1 cellular context compared by ENCODE assay signal in the genomic region with DNA sequence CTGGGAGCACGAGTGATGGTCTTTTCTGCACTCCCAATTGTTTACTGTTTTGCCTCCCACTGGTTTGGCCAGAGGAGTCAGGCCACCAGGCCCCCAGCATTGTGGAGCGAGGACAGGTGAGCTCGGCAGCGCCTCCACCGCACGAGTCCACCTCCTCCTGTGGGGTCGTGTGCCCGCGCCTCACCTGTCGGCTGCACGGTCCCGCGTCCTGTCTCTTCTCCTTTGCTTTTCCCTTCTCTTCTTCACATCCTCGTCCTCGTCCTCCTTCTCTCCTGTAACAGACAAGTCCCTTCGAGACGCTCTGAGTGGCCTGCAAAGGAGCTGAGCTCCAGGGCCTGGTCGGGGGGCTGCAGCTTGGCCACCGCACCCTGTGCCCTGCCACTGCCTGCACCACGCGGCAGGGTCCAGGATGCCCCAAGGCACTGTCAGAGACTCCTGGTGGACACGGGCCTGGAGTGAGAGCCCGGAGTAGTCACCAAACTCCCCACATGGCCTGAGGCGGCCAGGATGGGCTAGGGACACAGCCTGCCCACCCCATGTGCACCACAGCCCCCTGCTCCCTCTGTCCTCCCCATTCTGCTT.
A peak's percentile ranks its signal among the peaks of the same experiment; 100 is the strongest.
TF ChIP-seq lines count a peak whose summit lies in the region.

No MANE protein-coding gene starts in this region.

TF ChIP-seq in GM12878, 131 proteins besides CTCF, POLR2A, EP300 and RAD21:
- no peak for TF ChIP-seq ZNF217 (IDR thresholded peaks at IDR 0.05)
- no peak for TF ChIP-seq POLR2AphosphoS2 (IDR thresholded peaks at IDR 0.05; ENCODE audit: low read depth, low read length)
- TF ChIP-seq PML (IDR thresholded peaks at IDR 0.05; ENCODE audit: low read length): no peak
- TF ChIP-seq JUND (IDR thresholded peaks at IDR 0.05; ENCODE audit: low read depth, low read length): no peak
- TF ChIP-seq CHD4 (IDR thresholded peaks at IDR 0.05): no peak
- peak; percentile 13; the same call in 1 of the 2 replicates for TF ChIP-seq POLR2AphosphoS5 (IDR thresholded peaks at IDR 0.05; ENCODE audit: low read length)
- TF ChIP-seq KDM1A (IDR thresholded peaks at IDR 0.05; ENCODE audit: borderline replicate concordance): no peak
- no peak for TF ChIP-seq RUNX3 (IDR thresholded peaks at IDR 0.05; ENCODE audit: low read length)
